ENCODE assay signal across 9 cellular contexts in genomic region chr17:38874505-38875419, GRCh38. TPM values are rescaled to one million over a fixed set of nuclear protein-coding genes. Genes with fewer than 3 reads are reported as not detected.
DNase-seq lines count a peak whose midpoint lies in the region; ATAC-seq and TF ChIP-seq lines count a peak whose summit lies in the region.
"Had no signal": no experiment of that assay in that cellular context is flagged by ENCODE, and none has a peak within 500 bp of the region (broad histone marks: within the 10 kb centered on the region; RNA-seq: fewer than 3 reads in every experiment).

No MANE protein-coding gene starts in this region.

- H3K27me3 Mint-ChIP-seq in osteocyte (ENCODE audit: unreplicated experiment) (no peaks in the 10 kb centered on the region), glutamatergic neuron (ENCODE audit: unreplicated experiment) (peaks cover 10% of the 10 kb centered on the region)

- peak overlapping the region; percentile 89 for H3K4me2 ChIP-seq in Loucy (ENCODE audit: low read depth, low read length, poor library complexity, severe bottlenecking)

- no peak for ATAC-seq in GM18519 (IDR thresholded peaks at IDR 0.05; ENCODE audit: low FRiP score, unreplicated experiment)

- H4K20me1 ChIP-seq in Loucy (ENCODE audit: insufficient read depth, low read length, poor library complexity, severe bottlenecking) = peaks cover 76% of the 10 kb centered on the region

- H3K36me3 ChIP-seq in BJ (ENCODE audit: control insufficient read depth, insufficient read depth, low read length) = peaks cover 12% of the 10 kb centered on the region
- H3K36me3 ChIP-seq in Loucy (ENCODE audit: insufficient read depth, low read length) = peaks cover 21% of the 10 kb centered on the region
- H3K36me3 ChIP-seq in duodenal mucosa (ENCODE audit: control insufficient read depth in 1 of 2, insufficient read depth in 2 of 2, low read length in 2 of 2) = peaks cover 15 to 41% of the 10 kb centered on the region in 2 donors

- H3K9me2 ChIP-seq in Loucy (replicated peaks; ENCODE audit: low read depth, low read length) = no peaks in the 10 kb centered on the region

- H3K4me1 ChIP-seq in Loucy (ENCODE audit: insufficient read depth, low read length, poor library complexity, severe bottlenecking) = peaks cover 61% of the 10 kb centered on the region
- H3K4me1 ChIP-seq in duodenal mucosa (ENCODE audit: control insufficient read depth in 1 of 2, insufficient read depth in 2 of 2, low read length in 2 of 2) = peaks cover 61 to 63% of the 10 kb centered on the region in 2 donors

- H3K9ac ChIP-seq in Loucy (ENCODE audit: low read depth, low read length, poor library complexity, severe bottlenecking) (peak overlapping the region; percentile 63), duodenal mucosa (ENCODE audit: low read depth in 1 of 2, low read length in 2 of 2) (peak overlapping the region in 1 of 2 donors; percentile 15)

- H3K27me3 ChIP-seq in BJ (ENCODE audit: control insufficient read depth, insufficient read depth, low read length) (no peaks in the 10 kb centered on the region), Loucy (ENCODE audit: insufficient read depth, low read length, poor library complexity, severe bottlenecking) (no peaks in the 10 kb centered on the region), duodenal mucosa (ENCODE audit: control insufficient read depth in 1 of 2, insufficient read depth in 2 of 2, low read length in 2 of 2) (no peaks in the 10 kb centered on the region)

- H3K27ac Mint-ChIP-seq in osteocyte (ENCODE audit: unreplicated experiment) (peak overlapping the region; percentile 84), glutamatergic neuron (ENCODE audit: unreplicated experiment) (no peak overlapping the region)

- DNase-seq in BJ (ENCODE audit: low read depth) (no peak), osteocyte (ENCODE audit: extremely low spot score, unreplicated experiment) (peak; percentile 88), DMS 273 treated with DMSO at 0.1 percent for 48 hours (lab: John Stamatoyannopoulos, UW) (no peak), NCI-H345 (lab: John Stamatoyannopoulos, UW) (no peak), glutamatergic neuron (no peak)
- DNase-seq: NCI-H1694 treated with DMSO at 0.1 percent for 48 hours had no signal

- H2AFZ ChIP-seq in Loucy (ENCODE audit: low read length) = no peak overlapping the region

- CTCF ChIA-PET in BJ (lab: Yijun Ruan, JAX) = interaction anchor here (1.0 kb wide), 1 partner anchor 37 kb away, joined by 3 read pairs; no protein-coding TSS in a partner anchor

- H3K4me3 Mint-ChIP-seq in osteocyte (ENCODE audit: unreplicated experiment) (peak overlapping the region; percentile 69), glutamatergic neuron (ENCODE audit: unreplicated experiment) (no peak overlapping the region)

- H3K9me3 ChIP-seq in Loucy (ENCODE audit: insufficient read depth, low read depth, low read length) (no peaks in the 10 kb centered on the region), duodenal mucosa (ENCODE audit: control insufficient read depth in 1 of 2, low read length in 2 of 2) (no peaks in the 10 kb centered on the region)

- H3K36me3 Mint-ChIP-seq in osteocyte (ENCODE audit: unreplicated experiment) (peaks cover 16% of the 10 kb centered on the region), glutamatergic neuron (ENCODE audit: unreplicated experiment) (peaks cover 6% of the 10 kb centered on the region)

- peaks cover 95% of the 10 kb centered on the region for H3K79me2 ChIP-seq in Loucy (ENCODE audit: insufficient read depth, low read length)

- no peaks in the 10 kb centered on the region for H3F3A ChIP-seq in Loucy (ENCODE audit: low read depth)

- H3K4me1 Mint-ChIP-seq in osteocyte (ENCODE audit: unreplicated experiment) = peaks cover 83% of the 10 kb centered on the region
- H3K4me1 Mint-ChIP-seq in glutamatergic neuron (ENCODE audit: low read depth, unreplicated experiment) = peaks cover 13% of the 10 kb centered on the region

- POLR2A ChIA-PET in BJ (lab: Charles Lee) = no interaction called here

- no peak for TF ChIP-seq CTCF in BJ (IDR thresholded peaks at IDR 0.05; ENCODE audit: insufficient read depth, low read depth, low read length)
- TF ChIP-seq CTCF in Loucy (conservative IDR thresholded peaks at IDR 0.05; ENCODE audit: low read length) = no peak
- no peak for TF ChIP-seq CTCF in osteocyte (IDR thresholded peaks at IDR 0.05)
- no peak for TF ChIP-seq CTCF in glutamatergic neuron (IDR thresholded peaks at IDR 0.05; ENCODE audit: partially characterized antibody, unreplicated experiment)

- no peak overlapping the region for H3K27ac ChIP-seq in duodenal mucosa (ENCODE audit: low read depth, low read length)

- H3K9me3 Mint-ChIP-seq in osteocyte (ENCODE audit: unreplicated experiment) (no peaks in the 10 kb centered on the region), glutamatergic neuron (ENCODE audit: unreplicated experiment) (no peaks in the 10 kb centered on the region)

- H3K4me3 ChIP-seq in BJ (ENCODE audit: low read depth, low read length) (peak overlapping the region; percentile 23), Loucy (ENCODE audit: low read length, poor library complexity, severe bottlenecking) (peak overlapping the region; percentile 88), duodenal mucosa (ENCODE audit: low read depth in 1 of 2, low read length in 2 of 2) (peak overlapping the region; percentile 20 to 53)

RNA-seq across cellular contexts. Expression of gene LASP1, which starts 4.9 kb away (rescaled TPM):
- polyA plus RNA-seq in BJ (2011; rRNA removed) = 254 and 321 TPM in 2 replicates
- 251 and 287 TPM in 2 replicates for polyA minus RNA-seq in BJ (2011; rRNA and poly(A)+ RNA removed)
- total RNA-seq in osteocyte = 402 and 409 TPM in 2 replicates
- 66.6 TPM for total RNA-seq in glutamatergic neuron (ENCODE audit: unreplicated experiment)

RNA-seq across cellular contexts. Expression of gene RPL23, which starts 21.2 kb away (rescaled TPM):
- polyA plus RNA-seq in BJ (2011; rRNA removed) = 1,440 and 2,342 TPM in 2 replicates
- 176 and 213 TPM in 2 replicates for polyA minus RNA-seq in BJ (2011; rRNA and poly(A)+ RNA removed)
- total RNA-seq in osteocyte = 1,245 and 1,310 TPM in 2 replicates
- total RNA-seq in glutamatergic neuron (ENCODE audit: unreplicated experiment) = 850 TPM

RNA-seq across cellular contexts. Expression of gene CWC25, which starts 49.6 kb away (rescaled TPM):
- 14.1 and 14.5 TPM in 2 replicates for polyA plus RNA-seq in BJ (2011; rRNA removed)
- 4.6 and 5.5 TPM in 2 replicates for polyA minus RNA-seq in BJ (2011; rRNA and poly(A)+ RNA removed)
- 16.5 and 17.2 TPM in 2 replicates for total RNA-seq in osteocyte
- total RNA-seq in glutamatergic neuron (ENCODE audit: unreplicated experiment) = 13.0 TPM

Comparison
In these comparisons a context has a peak if more than half of its experiments do, and no peak if none do; other contexts are left out.
1. H3K4me3 ChIP-seq: peak in every context shown above with its lines; median percentile 88 in Loucy; 36 in duodenal mucosa; 23 in BJ.